ENCODE assay signal across 20 cellular contexts in the genomic region with DNA sequence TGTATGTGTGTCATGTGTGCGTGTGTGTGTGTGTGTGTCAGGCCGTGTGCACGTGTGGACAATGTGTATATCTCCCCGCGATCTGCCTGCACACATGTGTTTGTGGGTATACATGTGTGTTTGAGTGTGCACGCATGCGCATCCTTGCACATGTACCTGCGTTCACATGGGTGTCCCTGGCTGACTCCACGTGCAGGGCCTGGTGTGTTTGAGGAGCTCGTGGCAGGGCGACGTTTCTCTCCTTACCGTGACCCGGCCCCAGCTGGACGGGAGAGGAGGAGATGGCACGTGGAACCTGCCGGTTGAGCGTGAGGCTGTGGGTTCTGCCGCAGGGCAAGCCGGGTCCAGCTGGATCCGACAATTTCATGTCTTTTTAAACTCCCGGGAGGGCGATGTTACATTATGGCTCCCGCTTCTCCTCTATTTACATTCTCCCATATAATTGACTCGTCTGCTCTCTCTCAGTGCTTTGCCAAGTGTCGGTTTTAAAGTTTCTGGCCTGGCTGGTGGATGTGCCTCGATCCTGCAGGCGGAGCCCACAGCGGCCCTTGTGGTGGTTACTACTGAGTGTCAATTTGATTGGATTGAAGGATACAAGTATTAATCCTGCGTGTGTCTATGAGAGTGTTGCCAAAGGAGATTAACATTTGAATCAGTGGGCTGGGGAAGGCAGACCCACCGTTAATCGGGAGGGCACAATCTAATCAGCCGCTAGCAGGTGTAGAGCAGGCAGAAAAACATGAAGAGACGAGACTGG. TPM values are rescaled to one million over a fixed set of nuclear protein-coding genes. Genes with fewer than 3 reads are reported as not detected.
DNase-seq lines count a peak whose midpoint lies in the region; TF ChIP-seq lines count a peak whose summit lies in the region.
"Had no signal": no experiment of that assay in that cellular context is flagged by ENCODE, and none has a peak within 500 bp of the region (broad histone marks: within the 10 kb centered on the region; RNA-seq: fewer than 3 reads in every experiment).

No MANE protein-coding gene starts in this region.

- WGBS in sigmoid colon, 2 donors: 71 to 78% methylated on average over 34 of the region's 34 CpGs

- H3K9me3 ChIP-seq in WERI-Rb-1 (ENCODE audit: severe bottlenecking) (no peaks in the 10 kb centered on the region), sigmoid colon (no peaks in the 10 kb centered on the region)
- H3K9me3 ChIP-seq: HAP-1, heart right ventricle, upper lobe of right lung had no signal

- H3K36me3 ChIP-seq in BJ (ENCODE audit: control insufficient read depth, insufficient read depth, low read length): peaks cover 31% of the 10 kb centered on the region
- peaks cover 5% of the 10 kb centered on the region for H3K36me3 ChIP-seq in WERI-Rb-1
- H3K36me3 ChIP-seq in sigmoid colon: peaks cover 0 to 13% (median 0%) of the 10 kb centered on the region in 4 donors
- H3K36me3 ChIP-seq: HAP-1, upper lobe of right lung had no signal

- POLR2A ChIA-PET in BJ (lab: Charles Lee): no interaction called here

- TF ChIP-seq EP300 in sigmoid colon (IDR thresholded peaks at IDR 0.05): no peak

- no peak for TF ChIP-seq POLR2A in sigmoid colon (IDR thresholded peaks at IDR 0.05)

- DNase-seq in BJ (ENCODE audit: low read depth) (no peak), WERI-Rb-1 (peak; percentile 71), fibroblast of villous mesenchyme (ENCODE audit: low read depth) (no peak), sigmoid colon (no peak), GM19238 (ENCODE audit: insufficient read length, low spot score) (no peak), kidney tubule cell (ENCODE audit: low spot score) (no peak), DMS79 (lab: John Stamatoyannopoulos, UW) (no peak)
- DNase-seq in activated effector memory CD4-positive, alpha-beta T cell treated with Interleukin-2 at 50 U/mL for 16 hours: no peak
- DNase-seq: activated CD4-positive, CD25-positive, alpha-beta regulatory T cell treated with anti-CD3 and anti-CD28 coated beads, Interleukin-2, amount 50 U/mL, for 72 hours; activated CD8-positive, alpha-beta memory T cell treated with anti-CD3 and anti-CD28 coated beads for 24 hours; activated naive CD8-positive, alpha-beta T cell treated with anti-CD3 and anti-CD28 coated beads for 36 hours; heart right ventricle; NCI-H2029; NCI-H510A treated with DMSO at 0.1 percent for 48 hours; T-helper 2 cell; upper lobe of right lung had no signal

- peaks cover 0 to 86% (median 71%) of the 10 kb centered on the region in 4 donors for H3K4me1 ChIP-seq in sigmoid colon
- H3K4me1 ChIP-seq: HAP-1 had no signal

- intact Hi-C loops in sigmoid colon (cut with DNase I): loop anchor here (10.0 kb wide), 1 partner anchor 623 kb away; a partner anchor contains a TSS

- H3K4me3 ChIP-seq in BJ (ENCODE audit: low read depth, low read length) (peak overlapping the region; percentile 12), WERI-Rb-1 (ENCODE audit: low read depth, low read length) (no peak overlapping the region), fibroblast of villous mesenchyme (ENCODE audit: low read depth, low read length) (peak overlapping the region; percentile 80), sigmoid colon (no peak overlapping the region)
- H3K4me3 ChIP-seq: HAP-1, heart right ventricle, K562, upper lobe of right lung had no signal

- CTCF ChIA-PET in BJ (lab: Yijun Ruan, JAX): interaction anchor here (1.5 to 5.2 kb wide), 2 partner anchors 13 to 198 kb away, joined by 4 to 29 read pairs; no protein-coding TSS in a partner anchor

- TF ChIP-seq CTCF in BJ (IDR thresholded peaks at IDR 0.05; ENCODE audit: insufficient read depth, low read depth, low read length) (no peak), WERI-Rb-1 (IDR thresholded peaks at IDR 0.05; ENCODE audit: low read depth, low read length) (no peak), fibroblast of villous mesenchyme (IDR thresholded peaks at IDR 0.05; ENCODE audit: insufficient read depth, low read depth, low read length) (no peak), sigmoid colon (IDR thresholded peaks at IDR 0.05) (no peak)

- H3K27ac ChIP-seq in WERI-Rb-1: no peak overlapping the region
- peak overlapping the region; percentile 39 to 98 (median 96) for H3K27ac ChIP-seq in sigmoid colon
- H3K27ac ChIP-seq: heart right ventricle, HL-60, upper lobe of right lung had no signal

- H3K27me3 ChIP-seq in BJ (ENCODE audit: control insufficient read depth, insufficient read depth, low read length) (no peaks in the 10 kb centered on the region), WERI-Rb-1 (ENCODE audit: insufficient read depth, low read depth, severe bottlenecking) (no peaks in the 10 kb centered on the region), sigmoid colon (no peaks in the 10 kb centered on the region)

RNA-seq across cellular contexts. Expression of a gene that starts 5.9 kb away (rescaled TPM):
- 170 and 251 TPM in 2 replicates for polyA plus RNA-seq in BJ (2011; rRNA removed)
- polyA minus RNA-seq in BJ (2011; rRNA and poly(A)+ RNA removed): 213 and 249 TPM in 2 replicates
- total RNA-seq in fibroblast of villous mesenchyme: 295 and 502 TPM in 2 replicates
- 100 to 1,000 TPM in 1 of 4 donors, 10 to 100 TPM in 3; 24.2 to 168 (median 59.4) TPM for total RNA-seq in sigmoid colon
- polyA plus RNA-seq in sigmoid colon: 10 to 100 TPM in 1 of 3 donors, 1 to 10 TPM in 2; 4.2 to 13.2 (median 4.4) TPM
- total RNA-seq: natural killer cell treated with Interleukin-12 subunit alpha and Interleukin-12 subunit beta and Interleukin-15 and Interleukin-18, amount 100 ng/mL, for 72 hours had no signal

Comparison
In these comparisons a context has a peak if more than half of its experiments do, and no peak if none do; other contexts are left out.
1. H3K4me3 ChIP-seq: peak in BJ (single experiment) and fibroblast of villous mesenchyme (single experiment); none in WERI-Rb-1 (single experiment) and sigmoid colon (0 of 4).